ENCODE assay signal across 1 cellular context in genomic region chr6:52610745-52611355, GRCh38.
A peak's percentile ranks its signal among the peaks of the same experiment; 100 is the strongest.
TF ChIP-seq lines count a peak whose summit lies in the region.

No MANE protein-coding gene starts in this region.

TF ChIP-seq in HEK293, 187 proteins besides CTCF, POLR2A, EP300 and RAD21 (continued from another document):
- TF ChIP-seq GLIS2 (tag by site-specific recombination; IDR thresholded peaks at IDR 0.05): 0 out of 2 replicates have a peak, but pooled peaks have one; percentile 20
- TF ChIP-seq TSHZ1 (tag by site-specific recombination; IDR thresholded peaks at IDR 0.05; ENCODE audit: borderline replicate concordance): no peak
- no peak for TF ChIP-seq ZNF76 (tag by site-specific recombination; IDR thresholded peaks at IDR 0.05; ENCODE audit: borderline replicate concordance, low read depth)
- TF ChIP-seq ZNF560 (tag by site-specific recombination; IDR thresholded peaks at IDR 0.05; ENCODE audit: borderline replicate concordance): no peak
- TF ChIP-seq PRDM2 (tag by site-specific recombination; IDR thresholded peaks at IDR 0.05; ENCODE audit: borderline replicate concordance): no peak
- no peak for TF ChIP-seq GLIS1 (tag by site-specific recombination; IDR thresholded peaks at IDR 0.05)
